9 cellular contexts compared by ENCODE assay signal in genomic region chr11:13440100-13440855, GRCh38. TPM values are rescaled to one million over a fixed set of nuclear protein-coding genes. Genes with fewer than 3 reads are reported as not detected.
DNase-seq lines count a peak whose midpoint lies in the region; ATAC-seq and TF ChIP-seq lines count a peak whose summit lies in the region.
"Had no signal": no experiment of that assay in that cellular context is flagged by ENCODE, and none has a peak within 500 bp of the region (broad histone marks: within the 10 kb centered on the region; RNA-seq: fewer than 3 reads in every experiment).

No MANE protein-coding gene starts in this region.

- ATAC-seq in omental fat pad (ENCODE audit: low FRiP score) (peak; percentile 99), HG03378 (IDR thresholded peaks at IDR 0.05; ENCODE audit: unreplicated experiment) (no peak), GM19035 (IDR thresholded peaks at IDR 0.05; ENCODE audit: unreplicated experiment) (no peak)

- DNase-seq in NCI-H748 (lab: John Stamatoyannopoulos, UW; ENCODE audit: unreplicated experiment) (peak; percentile 44), NCI-H748 treated with DMSO at 0.1 percent for 48 hours (lab: John Stamatoyannopoulos, UW) (no peak), SK-MEL-5 (ENCODE audit: low read depth, low spot score) (peak; percentile 81), fibroblast of mammary gland (ENCODE audit: low read depth) (peak; percentile 96), omental fat pad (ENCODE audit: low spot score) (no peak), activated gamma-delta T cell (lab: John Stamatoyannopoulos, UW) (no peak)

- no peak for TF ChIP-seq CTCF in fibroblast of mammary gland (conservative IDR thresholded peaks at IDR 0.05; ENCODE audit: control insufficient read depth, insufficient read depth, low read depth, low read length)
- TF ChIP-seq CTCF in omental fat pad (IDR thresholded peaks at IDR 0.05): no peak

- H3K4me3 ChIP-seq in fibroblast of mammary gland (ENCODE audit: control insufficient read depth, low read depth, low read length): peak overlapping the region; percentile 26

- in situ Hi-C loops in SK-MEL-5 (cut with HindIII; ENCODE audit: low pct_unique_long_range_greater_than_20kb, low sequenced_read_pairs): no loop called here

RNA-seq across cellular contexts. Expression of gene BTBD10, which starts 22.7 kb away (rescaled TPM):
- 90.9 and 101 TPM in 2 replicates for total RNA-seq in SK-MEL-5 (2014; rRNA removed; shearing (Covaris generic))
- 34.8 and 40.1 TPM in 2 replicates for polyA plus RNA-seq in SK-MEL-5 (2015; cell fraction: cytosol; rRNA removed)
- polyA plus RNA-seq in SK-MEL-5 (2015; cell fraction: nucleus; rRNA removed): 23.4 and 27.8 TPM in 2 replicates
- 10 to 100 TPM; 21.1 to 38.9 (median 24.2) TPM for total RNA-seq in omental fat pad

RNA-seq across cellular contexts. Expression of gene PTH, which starts 55.5 kb away (rescaled TPM):
- total RNA-seq in SK-MEL-5 (2014; rRNA removed; shearing (Covaris generic)): not detected in 2 replicates
- not detected in 2 replicates for polyA plus RNA-seq in SK-MEL-5 (2015; cell fraction: cytosol; rRNA removed)
- polyA plus RNA-seq in SK-MEL-5 (2015; cell fraction: nucleus; rRNA removed): not detected in 2 replicates
- not detected for total RNA-seq in omental fat pad
- total RNA-seq: T-helper 2 cell treated with Interferon-gamma antibody and Interleukin-4, amounts not matched to agents 100 ng/mL and 5 ng/mL, for 36 hours had no signal

Comparison
In these comparisons a context has a peak if more than half of its experiments do, and no peak if none do; other contexts are left out.
1. DNase-seq: peak in NCI-H748 (single experiment), SK-MEL-5 (single experiment) and fibroblast of mammary gland (single experiment); none in NCI-H748 treated with DMSO at 0.1 percent for 48 hours (single experiment), omental fat pad (single experiment) and activated gamma-delta T cell (single experiment).